Comparison of ENCODE assay signal across 9 cellular contexts in the genomic region with DNA sequence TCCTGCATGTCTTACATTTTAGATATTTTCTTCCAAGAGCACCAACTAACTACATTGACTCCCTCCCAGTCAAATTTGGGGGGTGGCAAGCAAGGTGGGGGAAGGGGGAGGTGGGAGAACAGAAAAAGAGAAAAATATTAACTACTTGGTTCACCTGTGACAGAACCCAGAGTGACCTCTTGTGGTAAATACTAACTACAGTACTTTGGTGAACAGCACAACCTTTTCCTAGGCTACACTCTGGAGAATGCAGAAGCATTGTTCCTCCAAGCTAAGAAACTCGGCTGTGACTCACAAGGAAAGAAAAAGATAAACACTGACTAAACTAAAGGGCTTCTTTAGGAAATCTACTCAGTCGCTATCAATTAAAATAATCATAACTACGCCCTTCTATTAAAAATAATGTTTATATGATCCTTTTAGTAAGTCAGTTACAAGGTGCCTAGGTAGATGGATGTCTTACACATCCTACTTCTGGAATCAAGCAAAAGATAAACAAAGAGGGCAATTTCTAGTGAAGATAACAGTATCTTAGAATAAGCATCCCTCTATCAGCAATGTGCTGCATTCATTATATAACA. TPM values are rescaled to one million over a fixed set of nuclear protein-coding genes. Genes with fewer than 3 reads are reported as not detected.
DNase-seq lines count a peak whose midpoint lies in the region; ATAC-seq and TF ChIP-seq lines count a peak whose summit lies in the region.
"Had no signal": no experiment of that assay in that cellular context is flagged by ENCODE, and none has a peak within 500 bp of the region (broad histone marks: within the 10 kb centered on the region; RNA-seq: fewer than 3 reads in every experiment).

No MANE protein-coding gene starts in this region.

- ATAC-seq in GM18907 (IDR thresholded peaks at IDR 0.05; ENCODE audit: unreplicated experiment) (peak; percentile 45), GM18519 (IDR thresholded peaks at IDR 0.05; ENCODE audit: low FRiP score, unreplicated experiment) (no peak)
- no peak for ATAC-seq in activated CD4-positive, alpha-beta T cell treated with anti-CD3 and anti-CD28 coated beads for 36 hours

- H3K79me2 ChIP-seq in neural progenitor cell (ENCODE audit: low read depth), result no peaks in the 10 kb centered on the region
- H3K79me2 ChIP-seq: parathyroid adenoma had no signal

- no peak overlapping the region for H3K4me3 Mint-ChIP-seq in neural progenitor cell
- no peak overlapping the region for H3K4me3 Mint-ChIP-seq in activated CD4-positive, alpha-beta T cell treated with anti-CD3 and anti-CD28 coated beads for 36 hours

- peaks cover 9% of the 10 kb centered on the region for H3K4me1 Mint-ChIP-seq in neural progenitor cell
- no peaks in the 10 kb centered on the region for H3K4me1 Mint-ChIP-seq in activated CD4-positive, alpha-beta T cell treated with anti-CD3 and anti-CD28 coated beads for 36 hours

- no peaks in the 10 kb centered on the region for H3K36me3 ChIP-seq in brain microvascular endothelial cell (replicated peaks)
- no peaks in the 10 kb centered on the region for H3K36me3 ChIP-seq in neural progenitor cell

- H2AFZ ChIP-seq in neural progenitor cell (replicated peaks), result no peak overlapping the region
- H2AFZ ChIP-seq: parathyroid adenoma had no signal

- H3K9ac ChIP-seq in neural progenitor cell, result no peak overlapping the region
- H3K9ac ChIP-seq: parathyroid adenoma had no signal

- TF ChIP-seq CTCF in brain microvascular endothelial cell (IDR thresholded peaks at IDR 0.05; ENCODE audit: low read depth, low read length, missing control alignments) (peak; percentile 43), neural progenitor cell (IDR thresholded peaks at IDR 0.05) (peak; percentile 85)

- H3F3A ChIP-seq in neural progenitor cell (ENCODE audit: low read depth), result peaks cover 8% of the 10 kb centered on the region

- peaks cover 25% of the 10 kb centered on the region for H3K4me1 ChIP-seq in neural progenitor cell
- H3K4me1 ChIP-seq: parathyroid adenoma had no signal

- H3K36me3 Mint-ChIP-seq in neural progenitor cell, result no peaks in the 10 kb centered on the region
- H3K36me3 Mint-ChIP-seq in activated CD4-positive, alpha-beta T cell treated with anti-CD3 and anti-CD28 coated beads for 36 hours (ENCODE audit: low read depth), result no peaks in the 10 kb centered on the region

- H4K20me1 ChIP-seq in neural progenitor cell (ENCODE audit: low read depth), result no peaks in the 10 kb centered on the region

- no peak overlapping the region for H3K4me3 ChIP-seq in brain microvascular endothelial cell (ENCODE audit: low read depth, low read length)
- no peak overlapping the region for H3K4me3 ChIP-seq in neural progenitor cell

- H3K27ac ChIP-seq in brain microvascular endothelial cell (no peak overlapping the region), neural progenitor cell (no peak overlapping the region)
- H3K27ac ChIP-seq: parathyroid adenoma had no signal

- H3K9me3 Mint-ChIP-seq in neural progenitor cell, result no peaks in the 10 kb centered on the region
- H3K9me3 Mint-ChIP-seq in activated CD4-positive, alpha-beta T cell treated with anti-CD3 and anti-CD28 coated beads for 36 hours (ENCODE audit: low read depth), result no peaks in the 10 kb centered on the region

- DNase-seq in NCI-H2081 treated with DMSO at 0.1 percent for 48 hours (lab: John Stamatoyannopoulos, UW) (peak; percentile 14), brain microvascular endothelial cell (peak; percentile 50), neural progenitor cell (ENCODE audit: low spot score) (peak; percentile 85), GM19238 (ENCODE audit: insufficient read length, low spot score) (no peak), activated gamma-delta T cell (lab: John Stamatoyannopoulos, UW) (no peak)
- no peak for DNase-seq in activated CD4-positive, alpha-beta T cell treated with anti-CD3 and anti-CD28 coated beads for 36 hours

- no peak overlapping the region for H3K27ac Mint-ChIP-seq in neural progenitor cell
- no peak overlapping the region for H3K27ac Mint-ChIP-seq in activated CD4-positive, alpha-beta T cell treated with anti-CD3 and anti-CD28 coated beads for 36 hours

- POLR2A ChIA-PET in activated CD4-positive, alpha-beta T cell treated with anti-CD3 and anti-CD28 coated beads for 36 hours (lab: Charles Lee), result no interaction called here

- intact Hi-C loops in activated CD4-positive, alpha-beta T cell treated with anti-CD3 and anti-CD28 coated beads for 36 hours (cut with DNase I, micrococcal nuclease), result loop anchor here in 1 of 2 experiments (10.0 kb wide), 1 partner anchor 875 kb away; no protein-coding TSS in a partner anchor

- H3K4me2 ChIP-seq in neural progenitor cell, result no peak overlapping the region

- in situ Hi-C loops in brain microvascular endothelial cell (cut with HindIII; ENCODE audit: low pct_ligation_motif_present, low sequenced_read_pairs), result no loop called here

- H3K9me3 ChIP-seq in neural progenitor cell (ENCODE audit: low read depth), result no peaks in the 10 kb centered on the region

- H3K27me3 ChIP-seq in brain microvascular endothelial cell (replicated peaks), result peaks cover 10% of the 10 kb centered on the region
- peaks cover 28% of the 10 kb centered on the region for H3K27me3 ChIP-seq in neural progenitor cell

- peaks cover 4% of the 10 kb centered on the region for H3K27me3 Mint-ChIP-seq in neural progenitor cell (ENCODE audit: insufficient read depth, low read depth)
- peaks cover 11% of the 10 kb centered on the region for H3K27me3 Mint-ChIP-seq in activated CD4-positive, alpha-beta T cell treated with anti-CD3 and anti-CD28 coated beads for 36 hours

- CTCF ChIA-PET in activated CD4-positive, alpha-beta T cell treated with anti-CD3 and anti-CD28 coated beads for 36 hours (lab: Charles Lee), result interaction anchor here (0.6 kb wide), 1 partner anchor 38 kb away, joined by 3 read pairs; no protein-coding TSS in a partner anchor

RNA-seq across cellular contexts. Expression of a gene that starts 5.4 kb away (rescaled TPM):
- 1.9 and 4.6 TPM in 2 replicates for total RNA-seq in neural progenitor cell (ENCODE audit: low replicate concordance)
- not detected for total RNA-seq in activated CD4-positive, alpha-beta T cell treated with anti-CD3 and anti-CD28 coated beads for 36 hours

Comparison
In these comparisons a context has a peak if more than half of its experiments do, and no peak if none do; other contexts are left out.
1. DNase-seq: peak in NCI-H2081 treated with DMSO at 0.1 percent for 48 hours (single experiment), brain microvascular endothelial cell (single experiment) and neural progenitor cell (single experiment); none in GM19238 (single experiment), activated gamma-delta T cell (single experiment) and activated CD4-positive, alpha-beta T cell treated with anti-CD3 and anti-CD28 coated beads for 36 hours (single experiment).